In genomic region chr5:82348749-82349148, GRCh38 we compare ENCODE assay signal across 1 cellular context.
TF ChIP-seq lines count a peak whose summit lies in the region.

No MANE protein-coding gene starts in this region.

TF ChIP-seq in IMR-90, 13 proteins besides CTCF, POLR2A, EP300 and RAD21 (continued from another document):
- TF ChIP-seq USF2 (IDR thresholded peaks at IDR 0.05; ENCODE audit: low read depth, low read length) (no peak), MXI1 (IDR thresholded peaks at IDR 0.05; ENCODE audit: borderline replicate concordance, low read depth, low read length) (no peak), ELK1 (IDR thresholded peaks at IDR 0.05; ENCODE audit: borderline replicate concordance, low read depth, low read length) (no peak), MAFK (IDR thresholded peaks at IDR 0.05; ENCODE audit: low read depth, low read length) (no peak), RFX5 (IDR thresholded peaks at IDR 0.05; ENCODE audit: low read depth, low read length) (no peak)
TF ChIP-seq in IMR-90: peak in this region for 0.
